14 cellular contexts compared by ENCODE assay signal in the genomic region with DNA sequence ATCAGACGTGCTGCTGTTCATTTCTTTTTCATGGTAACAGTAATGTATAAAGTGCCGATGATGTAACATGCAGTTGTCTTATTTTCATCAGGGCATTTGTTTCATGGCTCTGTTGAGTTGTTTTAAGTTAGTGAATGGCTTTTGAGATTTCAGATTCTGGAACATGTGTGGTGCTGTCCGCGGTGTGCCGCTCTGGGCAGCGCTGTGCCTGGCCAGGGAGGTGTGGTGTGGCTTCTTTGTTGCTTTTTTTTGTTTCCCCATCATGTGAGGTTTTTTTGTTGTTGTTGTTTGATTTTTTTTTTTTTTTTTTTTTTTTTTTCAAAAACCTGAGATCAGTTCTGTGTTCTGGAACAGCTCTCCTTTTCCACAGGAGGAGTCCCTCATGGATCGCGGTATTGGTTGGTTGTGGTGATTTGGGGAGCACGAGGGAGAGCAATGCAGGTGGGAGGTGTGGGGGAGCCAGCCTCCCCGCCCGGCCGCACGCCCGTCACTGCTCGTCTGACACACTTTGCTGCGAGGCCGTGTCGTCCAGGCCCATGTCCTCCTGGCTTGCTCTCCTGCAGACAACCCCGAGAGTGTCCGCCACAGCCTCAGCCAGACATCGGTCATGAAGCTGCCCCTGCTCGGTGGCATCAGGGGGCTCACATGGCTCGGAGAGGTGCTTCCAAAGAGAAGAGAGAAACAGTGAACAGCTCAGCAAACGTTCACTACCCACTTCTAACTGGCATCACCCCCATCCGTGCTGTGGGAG.
"Had no signal": no experiment of that assay in that cellular context is flagged by ENCODE, and none has a peak within 500 bp of the region (broad histone marks: within the 10 kb centered on the region; RNA-seq: fewer than 3 reads in every experiment).

No MANE protein-coding gene starts in this region.

- H3K79me2 ChIP-seq: hepatocyte had no signal

- H2AFZ ChIP-seq: hepatocyte had no signal

- H3K4me2 ChIP-seq: hepatocyte had no signal

- H3K36me3 ChIP-seq: cardiac muscle cell, lower lobe of right lung had no signal

- H3K4me3 ChIP-seq: cardiac muscle cell, coronary artery, hepatocyte, lower lobe of right lung, sigmoid colon had no signal

- H3K27me3 ChIP-seq: cardiac muscle cell, hepatocyte, sigmoid colon had no signal

- H3K4me1 ChIP-seq: sigmoid colon had no signal

- ATAC-seq: left cardiac atrium, lower lobe of right lung had no signal

- DNase-seq: activated CD4-positive, alpha-beta T cell treated with anti-CD3 and anti-CD28 coated beads for 4 hours; activated gamma-delta T cell; effector memory CD4-positive, alpha-beta T cell; erythroblast; left cardiac atrium; lower lobe of right lung; occipital lobe; sigmoid colon; stimulated activated CD4-positive, alpha-beta T cell treated with anti-CD3 and anti-CD28 coated beads, Interleukin-2, amount 100 ng/mL, for 24 hours; stimulated activated naive CD4-positive, alpha-beta T cell; WERI-Rb-1 had no signal

- H3K27ac ChIP-seq: cardiac muscle cell, coronary artery, hepatocyte, lower lobe of right lung, sigmoid colon, WERI-Rb-1 had no signal

- H3K9me3 ChIP-seq: lower lobe of right lung, sigmoid colon had no signal
